1 cellular context compared by ENCODE assay signal in genomic region chr12:101819467-101819866, GRCh38.
TF ChIP-seq lines count a peak whose summit lies in the region.

No MANE protein-coding gene starts in this region.

TF ChIP-seq in WTC11, 78 proteins besides CTCF, POLR2A, EP300 and RAD21 (continued from another document):
- TF ChIP-seq ATF2 (CRISPR knock-in tag; IDR thresholded peaks at IDR 0.05; ENCODE audit: borderline replicate concordance, low read depth) (no peak), NFE2L1 (CRISPR knock-in tag; IDR thresholded peaks at IDR 0.05) (no peak), KAT7 (CRISPR knock-in tag; IDR thresholded peaks at IDR 0.05; ENCODE audit: borderline replicate concordance) (no peak), ESRRA (CRISPR knock-in tag; IDR thresholded peaks at IDR 0.05; ENCODE audit: borderline replicate concordance) (no peak), MAX (CRISPR knock-in tag; IDR thresholded peaks at IDR 0.05) (no peak), SOX15 (CRISPR knock-in tag; IDR thresholded peaks at IDR 0.05) (no peak), PRDM15 (CRISPR knock-in tag; IDR thresholded peaks at IDR 0.05) (no peak), AFF4 (CRISPR knock-in tag; IDR thresholded peaks at IDR 0.05; ENCODE audit: borderline replicate concordance) (no peak), NR2C2 (CRISPR knock-in tag; IDR thresholded peaks at IDR 0.05) (no peak), FOXJ3 (CRISPR knock-in tag; IDR thresholded peaks at IDR 0.05; ENCODE audit: borderline replicate concordance) (no peak)
